In the genomic region with DNA sequence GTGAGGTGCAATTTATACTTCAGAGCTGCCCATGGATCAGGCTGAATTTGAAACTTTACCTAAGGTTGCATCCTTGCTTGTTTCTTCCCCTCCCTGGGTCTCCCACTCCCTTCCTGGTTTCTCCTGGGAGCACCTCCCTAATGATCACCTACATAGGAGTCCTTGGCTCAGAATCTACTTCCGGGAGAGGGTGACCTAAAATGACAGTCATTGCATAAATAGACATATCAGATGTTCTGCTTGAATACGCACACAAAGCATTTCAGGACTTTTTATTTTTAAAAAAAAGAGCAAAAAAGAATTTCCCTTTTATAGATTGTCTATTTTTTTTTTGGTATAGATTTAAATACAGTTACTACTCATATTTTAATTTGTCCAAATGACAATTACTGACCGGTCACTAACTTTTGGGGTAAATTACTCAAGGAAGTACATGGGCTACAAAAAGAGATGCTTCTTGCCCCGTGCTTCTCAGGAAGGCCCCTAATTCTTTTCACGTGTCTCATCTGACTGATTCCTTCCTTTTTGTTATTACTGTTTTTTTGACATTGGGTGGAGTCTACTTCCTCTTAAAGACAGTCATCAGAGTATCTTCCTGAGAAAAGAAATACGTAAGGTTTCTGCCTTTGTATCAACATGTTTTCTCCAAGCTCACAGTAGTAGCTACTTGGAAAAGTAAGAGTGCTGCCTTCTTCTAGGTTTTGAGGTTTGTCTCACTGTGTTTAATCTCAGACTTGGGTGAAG, we compare ENCODE assay signal across 15 cellular contexts. TPM values are rescaled to one million over a fixed set of nuclear protein-coding genes. Genes with fewer than 3 reads are reported as not detected.
DNase-seq lines count a peak whose midpoint lies in the region; ATAC-seq, FAIRE-seq and TF ChIP-seq lines count a peak whose summit lies in the region.
"Had no signal": no experiment of that assay in that cellular context is flagged by ENCODE, and none has a peak within 500 bp of the region (broad histone marks: within the 10 kb centered on the region; RNA-seq: fewer than 3 reads in every experiment).

No MANE protein-coding gene starts in this region.

- H3K27ac Mint-ChIP-seq in activated T-cell treated with anti-CD3 and anti-CD28 coated beads, Interleukin-2, amount 50 U/mL, for 72 hours = peak overlapping the region; percentile 33
- H3K27ac Mint-ChIP-seq in stimulated activated naive CD8-positive, alpha-beta T cell treated with anti-CD3 and anti-CD28 coated beads, Interleukin-15, amount 100 ng/mL, for 72 hours = peak overlapping the region in 1 of 2 donors; percentile 70
- H3K27ac Mint-ChIP-seq: GM23338 had no signal

- peaks cover 0 to 11% (median under 1%) of the 10 kb centered on the region in 4 donors for H3K4me1 ChIP-seq in Peyer's patch
- H3K4me1 ChIP-seq: parathyroid adenoma had no signal

- no peaks in the 10 kb centered on the region for H3K36me3 ChIP-seq in bronchial epithelial cell (ENCODE audit: control insufficient read depth, insufficient read depth, low read length)
- H3K36me3 ChIP-seq in Peyer's patch = no peaks in the 10 kb centered on the region

- peaks cover 10 to 13% of the 10 kb centered on the region in 2 donors for H3K36me3 Mint-ChIP-seq in activated T-cell treated with anti-CD3 and anti-CD28 coated beads, Interleukin-2, amount 50 U/mL, for 72 hours (ENCODE audit: insufficient read depth in 2 of 2)

- TF ChIP-seq CTCF in bronchial epithelial cell (IDR thresholded peaks at IDR 0.05; ENCODE audit: insufficient read depth, low read length, severe bottlenecking) = no peak
- no peak for TF ChIP-seq CTCF in Peyer's patch (IDR thresholded peaks at IDR 0.05)

- FAIRE-seq in bronchial epithelial cell (lab: Jason Lieb, UNC) = no peak
- FAIRE-seq: GM19239, urothelium cell line had no signal

- H3K4me1 Mint-ChIP-seq in activated T-cell treated with anti-CD3 and anti-CD28 coated beads, Interleukin-2, amount 50 U/mL, for 72 hours (ENCODE audit: low read depth) = peaks cover 43% of the 10 kb centered on the region
- peaks cover 15% of the 10 kb centered on the region for H3K4me1 Mint-ChIP-seq in stimulated activated naive CD8-positive, alpha-beta T cell treated with anti-CD3 and anti-CD28 coated beads, Interleukin-15, amount 100 ng/mL, for 72 hours

- H3K27me3 ChIP-seq in bronchial epithelial cell (ENCODE audit: control insufficient read depth, insufficient read depth, low read length) = no peaks in the 10 kb centered on the region
- no peaks in the 10 kb centered on the region for H3K27me3 ChIP-seq in Peyer's patch

- peaks cover 29% of the 10 kb centered on the region for H3K27me3 Mint-ChIP-seq in activated T-cell treated with anti-CD3 and anti-CD28 coated beads, Interleukin-2, amount 50 U/mL, for 72 hours (ENCODE audit: low read depth)
- peaks cover 58% of the 10 kb centered on the region for H3K27me3 Mint-ChIP-seq in stimulated activated naive CD8-positive, alpha-beta T cell treated with anti-CD3 and anti-CD28 coated beads, Interleukin-15, amount 100 ng/mL, for 72 hours

- H3K9me3 ChIP-seq in Peyer's patch = peaks cover 0 to 13% (median 5%) of the 10 kb centered on the region in 4 donors

- peak; percentile 67 to 71 for ATAC-seq in activated T-cell treated with anti-CD3 and anti-CD28 coated beads, Interleukin-2, amount 50 U/mL, for 72 hours (replicated peaks in 1 of 2)
- peak; percentile 62 for ATAC-seq in HG02973 (IDR thresholded peaks at IDR 0.05; ENCODE audit: unreplicated experiment)
- peak; percentile 57 for ATAC-seq in stimulated activated naive CD8-positive, alpha-beta T cell treated with anti-CD3 and anti-CD28 coated beads, Interleukin-15, amount 100 ng/mL, for 72 hours
- ATAC-seq: GM23338 had no signal

- DNase-seq in activated T-cell treated with anti-CD3 and anti-CD28 coated beads, Interleukin-2, amount 50 U/mL, for 72 hours = no peak
- no peak for DNase-seq in activated T-cell treated with anti-CD3 and anti-CD28 coated beads, Interleukin-2, amount 50 U/mL, for 1 hour
- DNase-seq in bronchial epithelial cell (ENCODE audit: low read depth) (peak; percentile 59), NCI-H2171 treated with DMSO at 0.1 percent for 48 hours (lab: John Stamatoyannopoulos, UW) (no peak), NCI-H82 (lab: John Stamatoyannopoulos, UW) (no peak), Peyer's patch (no peak)
- no peak for DNase-seq in stimulated activated naive CD8-positive, alpha-beta T cell treated with anti-CD3 and anti-CD28 coated beads, Interleukin-15, amount 100 ng/mL, for 72 hours
- DNase-seq: SW 1271 had no signal

- peaks cover 8 to 14% of the 10 kb centered on the region in 2 donors for H3K9me3 Mint-ChIP-seq in activated T-cell treated with anti-CD3 and anti-CD28 coated beads, Interleukin-2, amount 50 U/mL, for 72 hours
- H3K9me3 Mint-ChIP-seq in stimulated activated naive CD8-positive, alpha-beta T cell treated with anti-CD3 and anti-CD28 coated beads, Interleukin-15, amount 100 ng/mL, for 72 hours = peaks cover 14 to 15% of the 10 kb centered on the region in 2 donors

- TF ChIP-seq POLR2A in Peyer's patch (IDR thresholded peaks at IDR 0.05) = no peak

- H3K27ac ChIP-seq in Peyer's patch = no peak overlapping the region
- H3K27ac ChIP-seq: parathyroid adenoma had no signal

- H3K4me3 Mint-ChIP-seq in activated T-cell treated with anti-CD3 and anti-CD28 coated beads, Interleukin-2, amount 50 U/mL, for 72 hours = peak overlapping the region in 1 of 2 donors; percentile 2
- H3K4me3 Mint-ChIP-seq in stimulated activated naive CD8-positive, alpha-beta T cell treated with anti-CD3 and anti-CD28 coated beads, Interleukin-15, amount 100 ng/mL, for 72 hours = no peak overlapping the region
- H3K4me3 Mint-ChIP-seq: GM23338 had no signal

- H3K4me3 ChIP-seq in bronchial epithelial cell (ENCODE audit: low read depth, low read length) (no peak overlapping the region), Peyer's patch (no peak overlapping the region)
- H3K4me3 ChIP-seq: coronary artery, GM23338 had no signal

RNA-seq across cellular contexts. Expression of gene MYZAP, which starts 4.9 kb away (rescaled TPM):
- total RNA-seq in activated T-cell treated with anti-CD3 and anti-CD28 coated beads, Interleukin-2, amount 50 U/mL, for 72 hours = under 1 TPM in 1 of 2 donors, not detected in 1; 0.24 TPM
- total RNA-seq in bronchial epithelial cell = 2.4 and 4.2 TPM in 2 replicates
- total RNA-seq in Peyer's patch = 10 to 100 TPM in 3 of 4 donors, 1 to 10 TPM in 1; 2.5 to 36.3 (median 17.4) TPM
- total RNA-seq: activated CD8-positive, alpha-beta memory T cell treated with anti-CD3 and anti-CD28 coated beads for 36 hours had no signal
